In the genomic region with DNA sequence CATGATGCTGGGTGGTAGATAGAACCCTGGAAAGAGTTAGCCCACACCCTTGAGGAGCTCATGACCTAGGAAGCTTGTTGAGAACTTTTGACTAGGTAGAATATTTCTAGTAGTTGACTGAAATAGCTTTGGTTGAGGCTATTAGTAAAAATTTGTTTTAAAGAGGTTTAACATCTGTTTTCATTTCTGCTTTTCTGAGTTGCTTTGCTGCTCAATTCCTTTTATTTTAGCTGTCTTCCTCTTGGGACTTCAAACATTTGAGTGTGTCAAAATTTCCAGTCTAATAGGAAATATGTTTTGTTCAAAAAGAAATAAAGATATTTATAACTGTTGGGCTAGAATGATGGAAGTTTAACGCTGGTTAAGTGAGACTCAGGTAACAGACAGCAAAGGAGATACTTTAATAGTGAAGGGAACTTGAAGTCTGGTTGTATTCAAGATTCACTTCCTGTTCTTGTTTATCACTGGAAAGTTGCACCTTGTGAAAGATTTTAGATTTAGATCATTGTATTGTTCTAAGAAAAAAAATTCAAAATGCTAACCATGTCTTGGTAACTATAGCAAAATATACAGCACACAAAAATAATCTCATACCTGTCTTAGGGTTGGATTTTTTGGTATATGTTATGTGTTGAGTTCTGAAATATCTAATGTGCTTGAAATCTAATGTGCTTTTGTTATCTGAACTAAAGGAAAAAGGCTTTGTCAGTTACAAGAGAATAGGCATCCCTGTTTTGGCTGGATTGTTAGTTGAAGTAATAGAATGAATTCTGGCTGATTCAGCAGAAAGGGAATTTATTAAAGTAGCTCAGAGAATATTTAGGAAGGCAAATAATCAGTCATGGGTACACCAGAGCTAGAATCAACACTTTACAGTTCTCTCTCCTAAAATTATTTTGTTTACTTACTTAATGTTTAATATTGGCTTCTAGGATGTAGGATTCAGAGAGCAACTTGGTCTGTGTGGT, we compare ENCODE assay signal across 9 cellular contexts. TPM values are rescaled to one million over a fixed set of nuclear protein-coding genes. Genes with fewer than 3 reads are reported as not detected.
A peak's percentile ranks its signal among the peaks of the same experiment; 100 is the strongest.
DNase-seq lines count a peak whose midpoint lies in the region; ATAC-seq and TF ChIP-seq lines count a peak whose summit lies in the region.
"Had no signal": no experiment of that assay in that cellular context is flagged by ENCODE, and none has a peak within 500 bp of the region (broad histone marks: within the 10 kb centered on the region; RNA-seq: fewer than 3 reads in every experiment).

No MANE protein-coding gene starts in this region.

- no peak overlapping the region for H3K4me3 ChIP-seq in OCI-LY7 (ENCODE audit: low read depth, low read length, poor library complexity, severe bottlenecking)
- H3K4me3 ChIP-seq in naive thymus-derived CD4-positive, alpha-beta T cell (ENCODE audit: low read length) = peak overlapping the region; percentile 10

- peaks cover 0 to 30% (median 20%) of the 10 kb centered on the region in 5 donors for H3K36me3 Mint-ChIP-seq in naive thymus-derived CD4-positive, alpha-beta T cell

- peak overlapping the region; percentile 67 for H3K4me2 ChIP-seq in OCI-LY7 (ENCODE audit: low read length)

- peak; percentile 54 for ATAC-seq in GM18858 (IDR thresholded peaks at IDR 0.05; ENCODE audit: unreplicated experiment)
- ATAC-seq in HG02571 (IDR thresholded peaks at IDR 0.05; ENCODE audit: unreplicated experiment) = peak; percentile 66
- peak; percentile 69 for ATAC-seq in naive thymus-derived CD4-positive, alpha-beta T cell

- DNase-seq in OCI-LY7 (ENCODE audit: low spot score) = peak; percentile 44
- DNase-seq in naive thymus-derived CD4-positive, alpha-beta T cell = peak in 6 of 9 donors; percentile 41 to 77 (median 66)
- no peak for DNase-seq in DMS53 treated with DMSO at 0.1 percent for 48 hours (lab: John Stamatoyannopoulos, UW; ENCODE audit: unreplicated experiment)
- no peak for DNase-seq in NCI-H774 (lab: John Stamatoyannopoulos, UW)
- DNase-seq in glomerular visceral epithelial cell (ENCODE audit: extremely low spot score) = no peak
- no peak for DNase-seq in activated gamma-delta T cell (lab: John Stamatoyannopoulos, UW)

- H3K4me1 ChIP-seq in OCI-LY7 (ENCODE audit: insufficient read depth, low read length, poor library complexity, severe bottlenecking) = peaks cover 27% of the 10 kb centered on the region
- peaks cover 89 to 91% of the 10 kb centered on the region in 2 donors for H3K4me1 ChIP-seq in naive thymus-derived CD4-positive, alpha-beta T cell (ENCODE audit: control insufficient read depth in 2 of 2, insufficient read depth in 2 of 2, low read length in 2 of 2)

- TSS peak; percentile 12 for BruUV-seq in OCI-LY7 (replicated peaks; lab: Mats Ljungman, UMichigan)

- no peaks in the 10 kb centered on the region for H3K9me2 ChIP-seq in OCI-LY7 (ENCODE audit: insufficient read depth, low read length)

- H3K4me3 Mint-ChIP-seq in naive thymus-derived CD4-positive, alpha-beta T cell = peak overlapping the region; percentile 36 to 85 (median 72)

- H3K27ac ChIP-seq in OCI-LY7 (ENCODE audit: low read depth, low read length, poor library complexity, severe bottlenecking) = peak overlapping the region; percentile 55
- H3K27ac ChIP-seq in naive thymus-derived CD4-positive, alpha-beta T cell (ENCODE audit: low read depth, low read length) = peak overlapping the region; percentile 73

- no peak overlapping the region for H2AFZ ChIP-seq in OCI-LY7 (ENCODE audit: low read length)

- CTCF ChIA-PET in OCI-LY7 (lab: Charles Lee; ENCODE audit: unreplicated experiment) = interaction anchor here (0.5 kb wide), 1 partner anchor 709 kb away, joined by 4 read pairs; no protein-coding TSS in a partner anchor
- CTCF ChIA-PET in naive thymus-derived CD4-positive, alpha-beta T cell (lab: Charles Lee) = interaction anchor here (0.7 to 2.6 kb wide), 10 partner anchors 11 to 154 kb away, joined by 3 to 16 read pairs (median 4); no protein-coding TSS in a partner anchor

- no peaks in the 10 kb centered on the region for H3K9me3 Mint-ChIP-seq in naive thymus-derived CD4-positive, alpha-beta T cell

- peaks cover 4% of the 10 kb centered on the region; the same call in 1 of the 2 replicates for H3K79me2 ChIP-seq in OCI-LY7 (ENCODE audit: insufficient read depth, low read depth, low read length)

- intact Hi-C loops in OCI-LY7 (cut with micrococcal nuclease; ENCODE audit: unreplicated experiment) = loop anchor here (5.0 kb wide), 3 partner anchors 55 to 145 kb away; no protein-coding TSS in a partner anchor
- intact Hi-C loops in naive thymus-derived CD4-positive, alpha-beta T cell (cut with micrococcal nuclease) = loop anchor here (1.0 to 10.0 kb wide), 10 partner anchors 8 to 325 kb away; partner anchors contain the start of genes TM9SF2 (in 2 of the 2), CLYBL (in 1 of the 2) and GPR183 (in 1 of the 2)

- peaks cover 14% of the 10 kb centered on the region; the same call in 1 of the 2 replicates for H4K20me1 ChIP-seq in OCI-LY7 (ENCODE audit: insufficient read depth, low read length)

- peaks cover 67 to 99% (median 94%) of the 10 kb centered on the region in 7 donors for H3K4me1 Mint-ChIP-seq in naive thymus-derived CD4-positive, alpha-beta T cell

- TF ChIP-seq CTCF in OCI-LY7 (conservative IDR thresholded peaks at IDR 0.05; ENCODE audit: low read length) = no peak

- H3K36me3 ChIP-seq in OCI-LY7 (ENCODE audit: insufficient read depth, low read length) = peaks cover 9% of the 10 kb centered on the region
- H3K36me3 ChIP-seq in naive thymus-derived CD4-positive, alpha-beta T cell (ENCODE audit: control insufficient read depth in 2 of 3, insufficient read depth in 3 of 3, low read length in 3 of 3) = no peaks in the 10 kb centered on the region

- H3K27me3 Mint-ChIP-seq in naive thymus-derived CD4-positive, alpha-beta T cell = no peaks in the 10 kb centered on the region

- H3K9me3 ChIP-seq in OCI-LY7 (ENCODE audit: low read length) = no peaks in the 10 kb centered on the region
- no peaks in the 10 kb centered on the region for H3K9me3 ChIP-seq in naive thymus-derived CD4-positive, alpha-beta T cell (ENCODE audit: control insufficient read depth in 2 of 3, low read length in 3 of 3)

- H3K27ac Mint-ChIP-seq in naive thymus-derived CD4-positive, alpha-beta T cell = peak overlapping the region; percentile 86 to 99 (median 97)

- no peaks in the 10 kb centered on the region for H3K27me3 ChIP-seq in naive thymus-derived CD4-positive, alpha-beta T cell (ENCODE audit: control insufficient read depth in 2 of 2, insufficient read depth in 2 of 2, low read length in 2 of 2)

- POLR2A ChIA-PET in OCI-LY7 (lab: Charles Lee) = interaction anchor here (0.7 kb wide), 2 partner anchors 38 to 66 kb away, joined by 3 to 9 read pairs; no protein-coding TSS in a partner anchor
- POLR2A ChIA-PET in naive thymus-derived CD4-positive, alpha-beta T cell (lab: Charles Lee) = interaction anchor here (0.8 to 12.2 kb wide), 19 partner anchors 10 to 233 kb away, joined by 3 to 208 read pairs (median 4); partner anchors contain the start of genes GPR183 and UBAC2

RNA-seq across cellular contexts. Expression of gene GPR18, which starts 24.4 kb away (rescaled TPM):
- 6.6 and 13.7 TPM in 2 replicates for total RNA-seq in OCI-LY7 (2014; rRNA removed; shearing (Covaris generic))
- total RNA-seq in OCI-LY7 (2022) = 10.9 and 15.1 TPM in 2 replicates
- 10 to 100 TPM; 11.5 to 40.4 (median 21.1) TPM for total RNA-seq in naive thymus-derived CD4-positive, alpha-beta T cell
- 10 to 100 TPM; 27.9 to 35.9 TPM for polyA plus RNA-seq in naive thymus-derived CD4-positive, alpha-beta T cell
- total RNA-seq: fibroblast of lung had no signal
- polyA plus RNA-seq: fibroblast of lung had no signal

RNA-seq across cellular contexts. Expression of gene GPR183, which starts 24.7 kb away (rescaled TPM):
- not detected in 2 replicates for total RNA-seq in OCI-LY7 (2014; rRNA removed; shearing (Covaris generic))
- not detected in 2 replicates for total RNA-seq in OCI-LY7 (2022)
- total RNA-seq in naive thymus-derived CD4-positive, alpha-beta T cell = 100 to 1,000 TPM in 4 of 5 experiments, 10 to 100 TPM in 1; 26.8 to 231 (median 112) TPM
- 100 to 1,000 TPM; 234 to 241 TPM for polyA plus RNA-seq in naive thymus-derived CD4-positive, alpha-beta T cell
- total RNA-seq: fibroblast of lung had no signal

Comparison
In these comparisons a context has a peak if more than half of its experiments do, and no peak if none do; other contexts are left out.
1. DNase-seq: peak in OCI-LY7 (single experiment) and naive thymus-derived CD4-positive, alpha-beta T cell (6 of 9); none in DMS53 treated with DMSO at 0.1 percent for 48 hours (single experiment), NCI-H774 (single experiment), glomerular visceral epithelial cell (single experiment) and activated gamma-delta T cell (single experiment).
2. RNA of gene GPR183, which starts 24.7 kb away (total RNA-seq): 26.8 to 231 TPM in naive thymus-derived CD4-positive, alpha-beta T cell; not detected in OCI-LY7; every median in the first group is over 10 times any median in the second.
3. Peak in every context shown above with its lines, with median percentiles within 50 percentile points of each other: ATAC-seq.